In the genomic region with DNA sequence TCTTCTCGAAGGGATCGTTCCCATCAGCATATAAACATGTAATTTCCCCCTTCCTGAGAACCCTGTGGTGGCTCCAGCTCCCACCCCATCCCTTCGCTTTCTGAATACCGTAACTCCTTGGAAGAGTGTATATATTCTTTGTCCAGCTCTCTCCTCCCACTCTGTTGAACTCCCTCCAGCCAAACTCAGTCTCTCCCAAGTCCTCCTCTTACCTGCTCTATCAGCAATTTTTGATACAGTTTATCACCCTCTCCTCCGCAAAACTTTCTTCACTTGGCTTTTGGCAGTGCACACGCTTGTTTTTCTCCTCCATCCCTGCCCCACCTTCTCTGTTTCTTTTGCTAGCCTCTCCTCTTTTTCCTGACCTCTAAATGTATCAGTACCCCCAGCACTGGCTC, we compare ENCODE assay signal across 8 cellular contexts.
DNase-seq lines count a peak whose midpoint lies in the region; ATAC-seq and TF ChIP-seq lines count a peak whose summit lies in the region.

No MANE protein-coding gene starts in this region.

- peaks cover 31 to 32% of the 10 kb centered on the region in 2 donors for H3K4me1 Mint-ChIP-seq in effector memory CD8-positive, alpha-beta T cell (ENCODE audit: low read depth in 2 of 2)
- peaks cover 25% of the 10 kb centered on the region for H3K4me1 Mint-ChIP-seq in nephron

- peak overlapping the region; percentile 82 to 90 for H3K4me3 Mint-ChIP-seq in effector memory CD8-positive, alpha-beta T cell
- H3K4me3 Mint-ChIP-seq in nephron, result peak overlapping the region; percentile 90 to 96 (median 93)

- H3K27me3 ChIP-seq in BJ (ENCODE audit: control insufficient read depth, insufficient read depth, low read length) (no peaks in the 10 kb centered on the region), NT2/D1 (ENCODE audit: insufficient read depth, insufficient read length) (no peaks in the 10 kb centered on the region)

- peak overlapping the region; percentile 95 to 96 for H3K27ac Mint-ChIP-seq in effector memory CD8-positive, alpha-beta T cell
- H3K27ac Mint-ChIP-seq in nephron, result peak overlapping the region; percentile 92 to 99 (median 97)

- DNase-seq in BJ (ENCODE audit: low read depth), result no peak
- no peak for DNase-seq in NT2/D1 (ENCODE audit: low read depth, low spot score)
- DNase-seq in effector memory CD8-positive, alpha-beta T cell, result no peak
- no peak for DNase-seq in HT-29 (ENCODE audit: low spot score)
- no peak for DNase-seq in stimulated activated CD4-positive, alpha-beta T cell treated with anti-CD3 and anti-CD28 coated beads, Interleukin-2, amount 100 ng/mL, for 48 hours
- DNase-seq in NCI-H2196 treated with DMSO at 0.1 percent for 48 hours (lab: John Stamatoyannopoulos, UW; ENCODE audit: unreplicated experiment), result no peak

- TF ChIP-seq CTCF in BJ (IDR thresholded peaks at IDR 0.05; ENCODE audit: insufficient read depth, low read depth, low read length) (no peak), nephron (IDR thresholded peaks at IDR 0.05; ENCODE audit: unreplicated experiment in 3 of 3) (no peak)

- H3K36me3 Mint-ChIP-seq in effector memory CD8-positive, alpha-beta T cell (ENCODE audit: insufficient read depth), result peaks cover 33% of the 10 kb centered on the region
- no peaks in the 10 kb centered on the region for H3K36me3 Mint-ChIP-seq in nephron (ENCODE audit: low read depth)

- no peak for ATAC-seq in effector memory CD8-positive, alpha-beta T cell (replicated peaks)
- no peak for ATAC-seq in GM18517 (IDR thresholded peaks at IDR 0.05; ENCODE audit: unreplicated experiment)

- no peaks in the 10 kb centered on the region for H3K36me3 ChIP-seq in BJ (ENCODE audit: control insufficient read depth, insufficient read depth, low read length)
- H3K36me3 ChIP-seq in NT2/D1 (ENCODE audit: insufficient read depth, insufficient read length, low read length), result no peaks in the 10 kb centered on the region

- POLR2A ChIA-PET in BJ (lab: Charles Lee), result no interaction called here

- peaks cover 0 to 17% of the 10 kb centered on the region in 2 donors for H3K27me3 Mint-ChIP-seq in effector memory CD8-positive, alpha-beta T cell
- peaks cover 7% of the 10 kb centered on the region for H3K27me3 Mint-ChIP-seq in nephron (ENCODE audit: low read depth)

- H3K4me3 ChIP-seq in BJ (ENCODE audit: low read depth, low read length), result peak overlapping the region; percentile 59
- peak overlapping the region; percentile 34 for H3K4me3 ChIP-seq in NT2/D1 (ENCODE audit: insufficient read length, low read depth)

- no peaks in the 10 kb centered on the region for H3K4me1 ChIP-seq in NT2/D1 (ENCODE audit: insufficient read depth, insufficient read length)

- H3K9ac ChIP-seq in NT2/D1 (ENCODE audit: insufficient read length, low read depth), result peak overlapping the region; percentile 58

- no peaks in the 10 kb centered on the region for H3K9me3 Mint-ChIP-seq in effector memory CD8-positive, alpha-beta T cell
- no peaks in the 10 kb centered on the region for H3K9me3 Mint-ChIP-seq in nephron

- CTCF ChIA-PET in BJ (lab: Yijun Ruan, JAX), result interaction anchor here (0.8 to 2.3 kb wide), 2 partner anchors 61 to 67 kb away, joined by 3 to 9 read pairs; no protein-coding TSS in a partner anchor

- H3K9me3 ChIP-seq in NT2/D1 (ENCODE audit: insufficient read depth, low read length), result no peaks in the 10 kb centered on the region
